8 cellular contexts compared by ENCODE assay signal in genomic region chr15:42736793-42737528, GRCh38. TPM values are rescaled to one million over a fixed set of nuclear protein-coding genes. Genes with fewer than 3 reads are reported as not detected.
A peak's percentile ranks its signal among the peaks of the same experiment; 100 is the strongest.
DNase-seq lines count a peak whose midpoint lies in the region; ATAC-seq and TF ChIP-seq lines count a peak whose summit lies in the region.

A gene with protein sequence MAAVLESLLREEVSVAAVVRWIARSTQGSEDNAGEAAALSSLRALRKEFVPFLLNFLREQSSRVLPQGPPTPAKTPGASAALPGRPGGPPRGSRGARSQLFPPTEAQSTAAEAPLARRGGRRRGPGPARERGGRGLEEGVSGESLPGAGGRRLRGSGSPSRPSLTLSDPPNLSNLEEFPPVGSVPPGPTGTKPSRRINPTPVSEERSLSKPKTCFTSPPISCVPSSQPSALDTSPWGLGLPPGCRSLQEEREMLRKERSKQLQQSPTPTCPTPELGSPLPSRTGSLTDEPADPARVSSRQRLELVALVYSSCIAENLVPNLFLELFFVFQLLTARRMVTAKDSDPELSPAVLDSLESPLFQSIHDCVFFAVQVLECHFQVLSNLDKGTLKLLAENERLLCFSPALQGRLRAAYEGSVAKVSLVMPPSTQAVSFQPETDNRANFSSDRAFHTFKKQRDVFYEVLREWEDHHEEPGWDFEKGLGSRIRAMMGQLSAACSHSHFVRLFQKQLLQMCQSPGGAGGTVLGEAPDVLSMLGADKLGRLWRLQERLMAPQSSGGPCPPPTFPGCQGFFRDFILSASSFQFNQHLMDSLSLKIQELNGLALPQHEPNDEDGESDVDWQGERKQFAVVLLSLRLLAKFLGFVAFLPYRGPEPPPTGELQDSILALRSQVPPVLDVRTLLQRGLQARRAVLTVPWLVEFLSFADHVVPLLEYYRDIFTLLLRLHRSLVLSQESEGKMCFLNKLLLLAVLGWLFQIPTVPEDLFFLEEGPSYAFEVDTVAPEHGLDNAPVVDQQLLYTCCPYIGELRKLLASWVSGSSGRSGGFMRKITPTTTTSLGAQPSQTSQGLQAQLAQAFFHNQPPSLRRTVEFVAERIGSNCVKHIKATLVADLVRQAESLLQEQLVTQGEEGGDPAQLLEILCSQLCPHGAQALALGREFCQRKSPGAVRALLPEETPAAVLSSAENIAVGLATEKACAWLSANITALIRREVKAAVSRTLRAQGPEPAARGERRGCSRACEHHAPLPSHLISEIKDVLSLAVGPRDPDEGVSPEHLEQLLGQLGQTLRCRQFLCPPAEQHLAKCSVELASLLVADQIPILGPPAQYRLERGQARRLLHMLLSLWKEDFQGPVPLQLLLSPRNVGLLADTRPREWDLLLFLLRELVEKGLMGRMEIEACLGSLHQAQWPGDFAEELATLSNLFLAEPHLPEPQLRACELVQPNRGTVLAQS (minus strand): TSS chr15:42737128. CDS start chr15:42737102, 26 bp downstream.

- H3K4me3 ChIP-seq in GM12864 (ENCODE audit: low read depth, low read length) = peak within 1 kb of the TSS; percentile 66
- peak within 1 kb of the TSS; percentile 82 to 100 (median 92) for H3K4me3 ChIP-seq in upper lobe of left lung

- intact Hi-C loops in T-helper 1 cell treated with Interleukin-12 subunit alpha and Interleukin-12 subunit beta and Interleukin-4 antibody, amounts not matched to agents 30 ng/mL and 1 ng/mL, for 36 hours (cut with micrococcal nuclease) = loop anchor here (1.0 to 10.0 kb wide), 6 partner anchors 162 to 912 kb away; partner anchors contain the start of genes GANC, JMJD7, STARD9 and TMEM87A
- intact Hi-C loops in left cardiac atrium (cut with DNase I) (no loop called here), posterior vena cava (cut with DNase I) (loop anchor here in 1 of 2 donors (10.0 kb wide), 1 partner anchor 188 kb away; the partner anchor contains the start of gene TTBK2)

- ATAC-seq in HG02623 (IDR thresholded peaks at IDR 0.05; ENCODE audit: unreplicated experiment) (peak; percentile 78), left cardiac atrium (peak; percentile 97 to 98), upper lobe of left lung (ENCODE audit: low FRiP score in 2 of 2) (peak; percentile 96 to 98)

- no peak for TF ChIP-seq CTCF in GM12864 (IDR thresholded peaks at IDR 0.05; ENCODE audit: low read depth, low read length, missing control alignments)
- peak in 4 of 6 experiments; percentile 6 to 38 (median 22) for TF ChIP-seq CTCF in upper lobe of left lung (IDR thresholded peaks at IDR 0.05)

- DNase-seq in GM12864 (ENCODE audit: low read depth) (peak; percentile 26), NCI-H1105 treated with DMSO at 0.1 percent for 48 hours (lab: John Stamatoyannopoulos, UW) (peak; percentile 65), amniotic epithelial cell (ENCODE audit: low read depth) (peak; percentile 71), left cardiac atrium (peak; percentile 94), posterior vena cava (ENCODE audit: low spot score) (peak; percentile 98), upper lobe of left lung (peak; percentile 94 to 99)

- H3K36me3 ChIP-seq in upper lobe of left lung = peaks cover 9 to 29% (median 23%) of the 10 kb centered on the region in 4 donors

- H3K9me3 ChIP-seq in upper lobe of left lung = no peaks in the 10 kb centered on the region

- peak within 1 kb of the TSS; percentile 82 to 93 (median 90) for H3K27ac ChIP-seq in upper lobe of left lung

- no peaks in the 10 kb centered on the region for H3K27me3 ChIP-seq in upper lobe of left lung

- H3K4me1 ChIP-seq in upper lobe of left lung = peaks cover 16 to 21% (median 17%) of the 10 kb centered on the region in 4 donors

- TF ChIP-seq EP300 in upper lobe of left lung (IDR thresholded peaks at IDR 0.05) = no peak

- TF ChIP-seq POLR2A in upper lobe of left lung (IDR thresholded peaks at IDR 0.05) = peak in 3 of 4 donors; percentile 53 to 89 (median 62)

- 0 to 1% methylated on average over 18 to 28 of the region's 76 CpGs for WGBS in upper lobe of left lung, 2 donors

RNA-seq across cellular contexts. Expression of the gene that starts here (rescaled TPM):
- 20.4 and 22.4 TPM in 2 replicates for total RNA-seq in T-helper 1 cell treated with Interleukin-12 subunit alpha and Interleukin-12 subunit beta and Interleukin-4 antibody, amounts not matched to agents 30 ng/mL and 1 ng/mL, for 36 hours
- total RNA-seq in left cardiac atrium (1 to 10 TPM; 5.1 to 6.6 TPM), posterior vena cava (10 to 100 TPM in 1 of 2 donors, 1 to 10 TPM in 1; 7.2 to 10.3 TPM), upper lobe of left lung (10 to 100 TPM in 5 of 6 donors, 1 to 10 TPM in 1; 9.1 to 30.4 (median 12.6) TPM)

Comparison
In these comparisons a context has a peak if more than half of its experiments do, and no peak if none do; other contexts are left out.
1. Peak in every context shown above with its lines: DNase-seq, ATAC-seq, H3K4me3 ChIP-seq and H3K27ac ChIP-seq.
2. DNase-seq: peak in every context shown above with its lines; median percentile 98 in posterior vena cava; 96 in upper lobe of left lung; 94 in left cardiac atrium; 71 in amniotic epithelial cell; 65 in NCI-H1105 treated with DMSO at 0.1 percent for 48 hours; 26 in GM12864.